8 cellular contexts compared by ENCODE assay signal in the genomic region with DNA sequence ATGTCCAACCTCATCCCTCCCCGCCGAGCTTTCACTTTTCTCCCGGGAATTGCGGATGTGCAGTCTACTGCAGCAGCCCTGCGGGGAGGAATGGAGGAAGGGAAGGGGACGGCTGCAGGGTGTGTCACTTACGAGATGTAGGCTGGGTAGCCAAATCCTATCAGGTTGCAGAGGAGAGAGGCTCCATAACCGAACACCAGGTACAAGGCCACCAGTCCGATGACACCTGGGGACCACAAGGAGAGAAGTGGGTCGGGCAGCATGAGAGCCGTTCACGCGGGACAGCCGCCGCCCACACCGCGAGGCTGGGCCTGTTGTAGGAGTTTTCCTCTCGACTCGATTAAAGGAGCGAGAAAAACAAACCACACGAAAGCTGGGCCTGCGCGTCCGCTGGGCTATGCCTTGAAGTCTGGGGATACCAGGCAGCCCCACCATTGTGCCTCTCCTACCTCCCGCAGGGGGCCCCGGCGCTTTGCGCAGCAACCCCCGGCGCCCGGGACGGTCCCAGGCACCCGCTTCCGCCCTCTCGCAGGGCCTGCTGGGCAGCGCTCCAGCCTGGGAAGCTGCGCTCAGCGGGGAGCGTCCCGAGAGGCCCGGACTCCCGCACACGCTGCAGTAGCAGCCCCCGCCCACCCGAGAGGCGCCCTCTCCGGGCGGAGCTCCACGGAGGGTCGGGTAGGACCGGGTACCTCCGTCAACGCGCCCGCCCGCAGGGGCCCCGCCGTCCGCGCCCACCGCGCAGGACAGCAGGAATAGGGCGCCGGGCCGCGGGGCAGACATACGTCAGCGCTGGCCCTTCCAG.
DNase-seq lines count a peak whose midpoint lies in the region; ATAC-seq and TF ChIP-seq lines count a peak whose summit lies in the region.

No MANE protein-coding gene starts in this region.

- no peaks in the 10 kb centered on the region for H3K9me3 ChIP-seq in WERI-Rb-1 (ENCODE audit: severe bottlenecking)

- H3K4me3 ChIP-seq in WERI-Rb-1 (ENCODE audit: low read depth, low read length) (peak overlapping the region; percentile 79), cardiac fibroblast (replicated peaks in 1 of 2; ENCODE audit: low read depth in 2 of 2, low read length in 2 of 2) (peak overlapping the region; percentile 97 to 99), skin epidermis (peak overlapping the region; percentile 87 to 98 (median 94))

- peak; percentile 40 for ATAC-seq in HG02763 (IDR thresholded peaks at IDR 0.05; ENCODE audit: unreplicated experiment)

- no peaks in the 10 kb centered on the region for H3K27me3 ChIP-seq in WERI-Rb-1 (ENCODE audit: insufficient read depth, low read depth, severe bottlenecking)

- peak overlapping the region; percentile 90 for H3K27ac ChIP-seq in WERI-Rb-1
- H3K27ac ChIP-seq in skin epidermis: peak overlapping the region; percentile 84 to 99 (median 95)

- TF ChIP-seq CTCF in WERI-Rb-1 (IDR thresholded peaks at IDR 0.05; ENCODE audit: low read depth, low read length) (no peak), cardiac fibroblast (IDR thresholded peaks at IDR 0.05; ENCODE audit: low read depth, low read length) (no peak)

- peak; percentile 43 for DNase-seq in NCI-H1436 (lab: John Stamatoyannopoulos, UW)
- DNase-seq in NCI-H1436 treated with DMSO at 0.1 percent for 48 hours (lab: John Stamatoyannopoulos, UW): no peak
- DNase-seq in NCI-H128 (lab: John Stamatoyannopoulos, UW; ENCODE audit: unreplicated experiment): peak; percentile 1
- peak; percentile 63 for DNase-seq in WERI-Rb-1
- DNase-seq in cardiac fibroblast (ENCODE audit: low read depth in 2 of 2): peak; percentile 68 to 75
- DNase-seq in inferior parietal cortex (ENCODE audit: extremely low spot score): peak; percentile 66

- H3K36me3 ChIP-seq in WERI-Rb-1: peaks cover 47% of the 10 kb centered on the region
